Comparison of ENCODE assay signal across 22 cellular contexts in the genomic region with DNA sequence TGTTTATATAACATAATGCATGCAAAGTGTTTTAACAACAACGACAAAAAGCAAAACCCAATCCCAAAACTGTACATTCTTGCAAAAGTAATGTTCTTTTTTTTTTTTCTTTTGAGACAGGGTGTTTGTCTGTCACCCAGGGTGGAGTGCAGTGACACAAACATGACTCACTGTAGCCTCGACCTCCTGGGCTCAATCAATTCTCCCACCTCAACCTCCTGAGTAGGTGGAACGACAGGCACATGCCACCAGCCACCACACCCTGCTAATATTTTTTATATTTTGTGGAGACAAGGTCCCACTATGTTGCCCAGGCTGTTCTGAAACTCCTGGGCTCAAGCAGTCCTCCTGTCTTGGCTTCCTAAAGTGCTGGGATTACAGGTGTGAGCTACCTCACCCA. TPM values are rescaled to one million over a fixed set of nuclear protein-coding genes. Genes with fewer than 3 reads are reported as not detected.
A peak's percentile ranks its signal among the peaks of the same experiment; 100 is the strongest.
DNase-seq lines count a peak whose midpoint lies in the region; ATAC-seq lines count a peak whose summit lies in the region.
"Had no signal": no experiment of that assay in that cellular context is flagged by ENCODE, and none has a peak within 500 bp of the region (broad histone marks: within the 10 kb centered on the region; RNA-seq: fewer than 3 reads in every experiment).

No MANE protein-coding gene starts in this region.

- ATAC-seq in HG03097 (IDR thresholded peaks at IDR 0.05; ENCODE audit: low FRiP score, unreplicated experiment), result no peak
- ATAC-seq: body of pancreas, GM23338, Panc1, psoas muscle had no signal

- H3K4me3 Mint-ChIP-seq in activated CD4-positive, alpha-beta T cell treated with anti-CD3 and anti-CD28 coated beads, Interleukin-2, amount 10 ng/mL, durations not matched to agents 7 days and 5 days, result no peak overlapping the region
- no peak overlapping the region for H3K4me3 Mint-ChIP-seq in activated T-helper 2 cell treated with anti-CD3 and anti-CD28 coated beads, Interferon-gamma antibody, Interleukin-2, Interleukin-4, amounts not matched to agents 10 μg/mL and 5 μg/mL and 100 μg/mL, durations not matched to agents 14 hours and 24 hours and 36 hours (ENCODE audit: low read depth)
- H3K4me3 Mint-ChIP-seq: CD4-positive, alpha-beta T cell; GM23338 had no signal

- CTCF ChIA-PET in activated CD4-positive, alpha-beta T cell treated with anti-CD3 and anti-CD28 coated beads, Interleukin-2, amount 10 ng/mL, durations not matched to agents 7 days and 5 days (lab: Charles Lee), result interaction anchor here (1.1 to 1.2 kb wide), 2 partner anchors 14 to 26 kb away, joined by 3 to 4 read pairs; a partner anchor contains a TSS

- peaks cover 9% of the 10 kb centered on the region for H3K36me3 Mint-ChIP-seq in activated CD4-positive, alpha-beta T cell treated with anti-CD3 and anti-CD28 coated beads, Interleukin-2, amount 10 ng/mL, durations not matched to agents 7 days and 5 days (ENCODE audit: low read depth)
- peaks cover 7% of the 10 kb centered on the region for H3K36me3 Mint-ChIP-seq in activated T-helper 2 cell treated with anti-CD3 and anti-CD28 coated beads, Interferon-gamma antibody, Interleukin-2, Interleukin-4, amounts not matched to agents 10 μg/mL and 5 μg/mL and 100 μg/mL, durations not matched to agents 14 hours and 24 hours and 36 hours (ENCODE audit: low read depth)

- H3K27ac Mint-ChIP-seq in activated CD4-positive, alpha-beta T cell treated with anti-CD3 and anti-CD28 coated beads, Interleukin-2, amount 10 ng/mL, durations not matched to agents 7 days and 5 days, result peak overlapping the region; percentile 31
- H3K27ac Mint-ChIP-seq in activated T-helper 2 cell treated with anti-CD3 and anti-CD28 coated beads, Interferon-gamma antibody, Interleukin-2, Interleukin-4, amounts not matched to agents 10 μg/mL and 5 μg/mL and 100 μg/mL, durations not matched to agents 14 hours and 24 hours and 36 hours, result peak overlapping the region; percentile 64
- H3K27ac Mint-ChIP-seq: CD4-positive, alpha-beta T cell; GM23338 had no signal

- peaks cover 3% of the 10 kb centered on the region for H3K9me3 Mint-ChIP-seq in activated CD4-positive, alpha-beta T cell treated with anti-CD3 and anti-CD28 coated beads, Interleukin-2, amount 10 ng/mL, durations not matched to agents 7 days and 5 days
- peaks cover 4% of the 10 kb centered on the region for H3K9me3 Mint-ChIP-seq in activated T-helper 2 cell treated with anti-CD3 and anti-CD28 coated beads, Interferon-gamma antibody, Interleukin-2, Interleukin-4, amounts not matched to agents 10 μg/mL and 5 μg/mL and 100 μg/mL, durations not matched to agents 14 hours and 24 hours and 36 hours
- H3K9me3 Mint-ChIP-seq: CD4-positive, alpha-beta T cell; GM23338 had no signal

- peak; percentile 9 for DNase-seq in activated CD4-positive, alpha-beta T cell treated with anti-CD3 and anti-CD28 coated beads, Interleukin-2, amount 10 ng/mL, durations not matched to agents 7 days and 5 days
- no peak for DNase-seq in activated CD4-positive, alpha-beta T cell treated with anti-CD3 and anti-CD28 coated beads, Interleukin-2, amount 50 U/mL, for 1 hour
- DNase-seq in LoVo (ENCODE audit: low spot score), result peak; percentile 63
- DNase-seq in activated T-helper 2 cell treated with anti-CD3 and anti-CD28 coated beads, Interferon-gamma antibody, Interleukin-2, Interleukin-4, amounts not matched to agents 10 μg/mL and 5 μg/mL and 100 μg/mL, durations not matched to agents 14 hours and 24 hours and 36 hours (ENCODE audit: low spot score), result no peak
- DNase-seq in stimulated activated CD8-positive, alpha-beta memory T cell treated with anti-CD3 and anti-CD28 coated beads, Interleukin-15, amount 100 ng/mL, for 48 hours (ENCODE audit: low read depth in 2 of 2), result peak; percentile 17 to 27
- no peak for DNase-seq in AG08395 (ENCODE audit: low spot score)
- DNase-seq in DMS153 treated with DMSO at 0.1 percent for 48 hours (lab: John Stamatoyannopoulos, UW; ENCODE audit: unreplicated experiment), result no peak
- DNase-seq: activated naive CD4-positive, alpha-beta T cell; body of pancreas; CD4-positive, alpha-beta T cell; DMS79 treated with DMSO at 0.1 percent for 48 hours; kidney glomerular epithelial cell; mesendoderm; MM.1S; NCI-H146; NCI-H2171 treated with DMSO at 0.1 percent for 48 hours; psoas muscle; stimulated activated naive CD4-positive, alpha-beta T cell treated with Interleukin-2 at 50 U/mL for 16 hours; upper lobe of left lung had no signal

- no peaks in the 10 kb centered on the region for H3K27me3 Mint-ChIP-seq in activated CD4-positive, alpha-beta T cell treated with anti-CD3 and anti-CD28 coated beads, Interleukin-2, amount 10 ng/mL, durations not matched to agents 7 days and 5 days
- H3K27me3 Mint-ChIP-seq in activated T-helper 2 cell treated with anti-CD3 and anti-CD28 coated beads, Interferon-gamma antibody, Interleukin-2, Interleukin-4, amounts not matched to agents 10 μg/mL and 5 μg/mL and 100 μg/mL, durations not matched to agents 14 hours and 24 hours and 36 hours (ENCODE audit: low read depth), result no peaks in the 10 kb centered on the region
- H3K27me3 Mint-ChIP-seq: CD4-positive, alpha-beta T cell had no signal

- POLR2A ChIA-PET in activated CD4-positive, alpha-beta T cell treated with anti-CD3 and anti-CD28 coated beads, Interleukin-2, amount 10 ng/mL, durations not matched to agents 7 days and 5 days (lab: Charles Lee), result no interaction called here

- intact Hi-C loops in activated T-helper 2 cell treated with anti-CD3 and anti-CD28 coated beads, Interferon-gamma antibody, Interleukin-2, Interleukin-4, amounts not matched to agents 10 μg/mL and 5 μg/mL and 100 μg/mL, durations not matched to agents 14 hours and 24 hours and 36 hours (cut with micrococcal nuclease), result no loop called here

- peaks cover 50% of the 10 kb centered on the region for H3K4me1 Mint-ChIP-seq in activated CD4-positive, alpha-beta T cell treated with anti-CD3 and anti-CD28 coated beads, Interleukin-2, amount 10 ng/mL, durations not matched to agents 7 days and 5 days
- peaks cover 36% of the 10 kb centered on the region for H3K4me1 Mint-ChIP-seq in activated T-helper 2 cell treated with anti-CD3 and anti-CD28 coated beads, Interferon-gamma antibody, Interleukin-2, Interleukin-4, amounts not matched to agents 10 μg/mL and 5 μg/mL and 100 μg/mL, durations not matched to agents 14 hours and 24 hours and 36 hours (ENCODE audit: low read depth)
- H3K4me1 Mint-ChIP-seq: GM23338 had no signal

RNA-seq across cellular contexts. Expression of a gene that starts 13.6 kb away (rescaled TPM):
- total RNA-seq in activated CD4-positive, alpha-beta T cell treated with anti-CD3 and anti-CD28 coated beads, Interleukin-2, amount 10 ng/mL, durations not matched to agents 7 days and 5 days, result 1 to 10 TPM; 1.5 to 2.0 TPM
- 0.64 and 1.2 TPM in 2 replicates for total RNA-seq in activated T-helper 2 cell treated with anti-CD3 and anti-CD28 coated beads, Interferon-gamma antibody, Interleukin-2, Interleukin-4, amounts not matched to agents 10 μg/mL and 5 μg/mL and 100 μg/mL, durations not matched to agents 14 hours and 24 hours and 36 hours
- total RNA-seq: body of pancreas, GM23338 had no signal

RNA-seq across cellular contexts. Expression of a gene that starts 36.3 kb away (rescaled TPM):
- 10 to 100 TPM; 30.9 to 34.7 TPM for total RNA-seq in activated CD4-positive, alpha-beta T cell treated with anti-CD3 and anti-CD28 coated beads, Interleukin-2, amount 10 ng/mL, durations not matched to agents 7 days and 5 days
- 48.6 and 50.5 TPM in 2 replicates for total RNA-seq in activated T-helper 2 cell treated with anti-CD3 and anti-CD28 coated beads, Interferon-gamma antibody, Interleukin-2, Interleukin-4, amounts not matched to agents 10 μg/mL and 5 μg/mL and 100 μg/mL, durations not matched to agents 14 hours and 24 hours and 36 hours

Comparison
In these comparisons a context has a peak if more than half of its experiments do, and no peak if none do; other contexts are left out.
1. DNase-seq: peak in activated CD4-positive, alpha-beta T cell treated with anti-CD3 and anti-CD28 coated beads, Interleukin-2, amount 10 ng/mL, durations not matched to agents 7 days and 5 days (single experiment), LoVo (single experiment) and stimulated activated CD8-positive, alpha-beta memory T cell treated with anti-CD3 and anti-CD28 coated beads, Interleukin-15, amount 100 ng/mL, for 48 hours (2 of 2); none in activated CD4-positive, alpha-beta T cell treated with anti-CD3 and anti-CD28 coated beads, Interleukin-2, amount 50 U/mL, for 1 hour (single experiment), activated T-helper 2 cell treated with anti-CD3 and anti-CD28 coated beads, Interferon-gamma antibody, Interleukin-2, Interleukin-4, amounts not matched to agents 10 μg/mL and 5 μg/mL and 100 μg/mL, durations not matched to agents 14 hours and 24 hours and 36 hours (single experiment), AG08395 (single experiment) and DMS153 treated with DMSO at 0.1 percent for 48 hours (single experiment).